In the genomic region with DNA sequence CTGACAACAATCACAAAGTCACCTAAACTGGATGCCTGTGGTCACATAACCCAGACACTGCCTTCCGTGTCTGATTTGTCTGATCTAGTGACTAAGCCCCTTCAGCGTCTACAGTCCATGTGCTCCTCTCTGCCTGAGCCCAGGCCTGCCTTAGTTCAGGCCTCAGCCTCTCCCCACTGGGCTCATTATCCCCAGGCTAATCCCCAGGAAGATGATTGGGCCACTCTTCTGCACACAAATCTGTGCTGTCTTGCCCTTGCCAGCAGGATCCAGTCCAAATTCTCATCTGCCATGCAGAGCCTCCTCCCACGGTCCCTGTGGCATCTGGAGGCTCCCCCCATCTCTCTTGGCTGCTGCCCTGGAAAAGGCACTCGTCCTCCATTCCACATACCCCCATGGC, we compare ENCODE assay signal across 2 cellular contexts.
TF ChIP-seq lines count a peak whose summit lies in the region.

No MANE protein-coding gene starts in this region.

TF ChIP-seq in H1, 55 proteins besides CTCF, POLR2A, EP300 and RAD21 (continued from another document):
- TF ChIP-seq HDAC2 (IDR thresholded peaks at IDR 0.05; ENCODE audit: borderline replicate concordance in 1 of 2, low read depth in 2 of 2, low read length in 2 of 2) (no peak), CBX8 (IDR thresholded peaks at IDR 0.05; ENCODE audit: borderline replicate concordance, low read depth, low read length) (no peak), CBX5 (IDR thresholded peaks at IDR 0.05; ENCODE audit: low read depth, low read length) (no peak), HDAC6 (IDR thresholded peaks at IDR 0.05; ENCODE audit: low read depth, low read length) (no peak), SAP30 (IDR thresholded peaks at IDR 0.05; ENCODE audit: insufficient read depth, insufficient replicate concordance, low read length) (no peak), YY1 (IDR thresholded peaks at IDR 0.05; ENCODE audit: low read depth, low read length) (no peak), SIN3A (conservative IDR thresholded peaks at IDR 0.05 in 1 of 2, IDR thresholded peaks at IDR 0.05 in 1 of 2; ENCODE audit: low read depth in 1 of 2, low read length in 2 of 2) (no peak)

TF ChIP-seq in SK-N-SH treated with all-trans-retinoic acid at 6 μM for 48 hours, 23 proteins besides CTCF, POLR2A, EP300 and RAD21 (continued from another document):
- TF ChIP-seq TCF4 (CRISPR knock-in tag; IDR thresholded peaks at IDR 0.05; ENCODE audit: borderline replicate concordance) (no peak), ZNF565 (CRISPR knock-in tag; conservative IDR thresholded peaks at IDR 0.05; ENCODE audit: low read depth) (no peak), ISL1 (CRISPR knock-in tag; IDR thresholded peaks at IDR 0.05) (no peak), SNAI2 (CRISPR knock-in tag; IDR thresholded peaks at IDR 0.05) (no peak), TOX (CRISPR knock-in tag; IDR thresholded peaks at IDR 0.05; ENCODE audit: borderline replicate concordance) (no peak), ARNTL (CRISPR knock-in tag; IDR thresholded peaks at IDR 0.05; ENCODE audit: borderline replicate concordance, low read depth) (no peak), ZFP30 (CRISPR knock-in tag; IDR thresholded peaks at IDR 0.05) (no peak), ZC3H10 (CRISPR knock-in tag; IDR thresholded peaks at IDR 0.05) (no peak), ESRRG (CRISPR knock-in tag; IDR thresholded peaks at IDR 0.05) (no peak), CSDC2 (CRISPR knock-in tag; IDR thresholded peaks at IDR 0.05) (no peak), ZNF8 (CRISPR knock-in tag; IDR thresholded peaks at IDR 0.05) (no peak)
- TF ChIP-seq, protein P1, sequence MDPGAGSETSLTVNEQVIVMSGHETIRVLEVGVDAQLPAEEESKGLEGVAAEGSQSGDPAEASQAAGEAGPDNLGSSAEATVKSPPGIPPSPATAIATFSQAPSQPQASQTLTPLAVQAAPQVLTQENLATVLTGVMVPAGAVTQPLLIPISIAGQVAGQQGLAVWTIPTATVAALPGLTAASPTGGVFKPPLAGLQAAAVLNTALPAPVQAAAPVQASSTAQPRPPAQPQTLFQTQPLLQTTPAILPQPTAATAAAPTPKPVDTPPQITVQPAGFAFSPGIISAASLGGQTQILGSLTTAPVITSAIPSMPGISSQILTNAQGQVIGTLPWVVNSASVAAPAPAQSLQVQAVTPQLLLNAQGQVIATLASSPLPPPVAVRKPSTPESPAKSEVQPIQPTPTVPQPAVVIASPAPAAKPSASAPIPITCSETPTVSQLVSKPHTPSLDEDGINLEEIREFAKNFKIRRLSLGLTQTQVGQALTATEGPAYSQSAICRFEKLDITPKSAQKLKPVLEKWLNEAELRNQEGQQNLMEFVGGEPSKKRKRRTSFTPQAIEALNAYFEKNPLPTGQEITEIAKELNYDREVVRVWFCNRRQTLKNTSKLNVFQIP (CRISPR knock-in tag; IDR thresholded peaks at IDR 0.05; ENCODE audit: borderline replicate concordance, low read depth), result no peak
